ENCODE assay signal across 40 cellular contexts in the genomic region with DNA sequence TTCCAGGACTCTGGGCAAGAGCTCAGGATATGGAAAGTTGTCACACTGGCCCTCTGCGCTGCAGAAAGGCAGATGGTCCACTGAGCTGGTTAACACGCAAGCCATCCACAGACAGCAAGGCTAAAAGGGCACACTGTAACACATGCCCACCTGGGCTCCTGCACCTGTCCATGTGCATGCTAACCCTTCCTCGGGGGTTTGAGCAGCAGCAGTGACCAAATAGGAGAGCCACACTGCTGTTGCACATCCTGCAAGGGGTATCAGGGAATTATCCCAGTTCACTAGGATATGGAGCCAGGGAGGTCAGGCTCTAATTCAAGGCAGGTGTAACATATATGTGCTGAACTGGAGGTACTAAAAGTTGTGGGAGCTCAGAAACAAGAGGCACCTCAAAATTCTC.
"Had no signal": no experiment of that assay in that cellular context is flagged by ENCODE, and none has a peak within 500 bp of the region (broad histone marks: within the 10 kb centered on the region; RNA-seq: fewer than 3 reads in every experiment).

No MANE protein-coding gene starts in this region.

- DNase-seq: activated effector memory CD4-positive, alpha-beta T cell treated with anti-CD3 and anti-CD28 coated beads, Interleukin-2, amount 50 U/mL, for 16 hours; activated effector memory CD4-positive, alpha-beta T cell treated with Interleukin-2 at 50 U/mL for 16 hours; activated gamma-delta T cell; activated gamma-delta T cell treated with Interleukin-2 at 50 U/mL for 16 hours; activated naive CD4-positive, alpha-beta T cell; activated naive CD4-positive, alpha-beta T cell treated with anti-CD3 and anti-CD28 coated beads for 36 hours; activated naive CD4-positive, alpha-beta T cell treated with anti-CD3 and anti-CD28 coated beads, Interleukin-2, amount 10 ng/mL, durations not matched to agents 7 days and 5 days; activated naive CD4-positive, alpha-beta T cell treated with anti-CD3 and anti-CD28 coated beads, Interleukin-2, amount 50 U/mL, for 16 hours; activated naive CD4-positive, alpha-beta T cell treated with Interleukin-2 at 50 U/mL for 16 hours; activated naive CD8-positive, alpha-beta T cell treated with anti-CD3 and anti-CD28 coated beads for 36 hours; activated naive CD8-positive, alpha-beta T cell treated with anti-CD3 and anti-CD28 coated beads, Interleukin-2, amount 10 ng/mL, durations not matched to agents 7 days and 5 days; activated naive CD8-positive, alpha-beta T cell treated with anti-CD3 and anti-CD28 coated beads, Interleukin-2, amount 50 U/mL, for 24 hours; activated T-cell treated with anti-CD3 and anti-CD28 coated beads for 4 hours; activated T-cell treated with anti-CD3 and anti-CD28 coated beads, Interleukin-2, amount 50 U/mL, for 1 hour; activated T-cell treated with anti-CD3 and anti-CD28 coated beads, Interleukin-2, amount 50 U/mL, for 24 hours; activated T-cell treated with anti-CD3 and anti-CD28 coated beads, Interleukin-2, amount 50 U/mL, for 4 hours; activated T-cell treated with anti-CD3 and anti-CD28 coated beads, Interleukin-2, amount 50 U/mL, for 48 hours; activated T-cell treated with anti-CD3 and anti-CD28 coated beads, Interleukin-2, amount 50 U/mL, for 72 hours; adrenal gland; amniotic stem cell; amygdala; anterior cingulate cortex; aorta; body of pancreas; brain microvascular endothelial cell; caudate nucleus; central memory CD4-positive, alpha-beta T cell; cerebellar nuclear complex had no signal

- H3K4me3 Mint-ChIP-seq: activated naive CD4-positive, alpha-beta T cell treated with anti-CD3 and anti-CD28 coated beads for 36 hours; activated naive CD4-positive, alpha-beta T cell treated with anti-CD3 and anti-CD28 coated beads, Interleukin-2, amount 10 ng/mL, durations not matched to agents 7 days and 5 days; activated naive CD4-positive, alpha-beta T cell treated with anti-CD3 and anti-CD28 coated beads, Interleukin-2, amount 50 U/mL, for 24 hours; activated naive CD8-positive, alpha-beta T cell; activated naive CD8-positive, alpha-beta T cell treated with anti-CD3 and anti-CD28 coated beads for 36 hours; activated naive CD8-positive, alpha-beta T cell treated with anti-CD3 and anti-CD28 coated beads, Interleukin-2, amount 10 ng/mL, durations not matched to agents 7 days and 5 days; activated naive CD8-positive, alpha-beta T cell treated with anti-CD3 and anti-CD28 coated beads, Interleukin-2, amount 50 U/mL, for 24 hours; activated T-cell treated with anti-CD3 and anti-CD28 coated beads, Interleukin-2, amount 50 U/mL, for 24 hours; activated T-cell treated with anti-CD3 and anti-CD28 coated beads, Interleukin-2, amount 50 U/mL, for 4 hours; activated T-cell treated with anti-CD3 and anti-CD28 coated beads, Interleukin-2, amount 50 U/mL, for 72 hours; activated T-helper 1 cell treated with anti-CD3 and anti-CD28 coated beads, Interleukin-12 subunit alpha, Interleukin-12 subunit beta, Interleukin-2, Interleukin-4 antibody, amounts not matched to agents 30 ng/mL and 10 ng/mL and 1 ng/mL, durations not matched to agents 14 hours and 24 hours and 36 hours; activated T-helper 17 cell treated with anti-CD3 and anti-CD28 coated beads, Interleukin-2, amount 50 U/mL, for 72 hours; brain; central memory CD8-positive, alpha-beta T cell had no signal

- H3K9me3 Mint-ChIP-seq: activated naive CD4-positive, alpha-beta T cell treated with anti-CD3 and anti-CD28 coated beads, Interleukin-2, amount 10 ng/mL, durations not matched to agents 7 days and 5 days; activated naive CD4-positive, alpha-beta T cell treated with anti-CD3 and anti-CD28 coated beads, Interleukin-2, amount 50 U/mL, for 24 hours; activated naive CD8-positive, alpha-beta T cell treated with anti-CD3 and anti-CD28 coated beads for 36 hours; activated naive CD8-positive, alpha-beta T cell treated with anti-CD3 and anti-CD28 coated beads, Interleukin-2, amount 50 U/mL, for 24 hours; activated T-helper 1 cell treated with anti-CD3 and anti-CD28 coated beads, Interleukin-12 subunit alpha, Interleukin-12 subunit beta, Interleukin-2, Interleukin-4 antibody, amounts not matched to agents 30 ng/mL and 10 ng/mL and 1 ng/mL, durations not matched to agents 14 hours and 24 hours and 36 hours; activated T-helper 17 cell treated with anti-CD3 and anti-CD28 coated beads, Interleukin-2, amount 50 U/mL, for 72 hours; activated T-helper 2 cell treated with anti-CD3 and anti-CD28 coated beads, Interferon-gamma antibody, Interleukin-2, Interleukin-4, amounts not matched to agents 10 μg/mL and 5 μg/mL and 100 μg/mL, durations not matched to agents 14 hours and 24 hours and 36 hours had no signal

- H3K4me1 ChIP-seq: adrenal gland, ascending aorta, body of pancreas, breast epithelium had no signal

- FAIRE-seq: bronchial epithelial cell had no signal

- H3K9me3 ChIP-seq: adrenal gland, ascending aorta, body of pancreas, breast epithelium had no signal

- H3K4me3 ChIP-seq: adrenal gland, ascending aorta, body of pancreas, breast epithelium, cardiac muscle cell had no signal

- ATAC-seq: activated naive CD4-positive, alpha-beta T cell treated with anti-CD3 and anti-CD28 coated beads, Interleukin-2, amount 50 U/mL, for 72 hours; activated naive CD8-positive, alpha-beta T cell treated with anti-CD3 and anti-CD28 coated beads, Interleukin-2, amount 50 U/mL, for 24 hours; activated T-cell treated with anti-CD3 and anti-CD28 coated beads, Interleukin-2, amount 50 U/mL, for 4 hours; activated T-cell treated with anti-CD3 and anti-CD28 coated beads, Interleukin-2, amount 50 U/mL, for 72 hours; activated T-helper 17 cell treated with anti-CD3 and anti-CD28 coated beads, Interleukin-2, amount 50 U/mL, for 72 hours; body of pancreas had no signal

- H3K36me3 Mint-ChIP-seq: activated naive CD4-positive, alpha-beta T cell treated with anti-CD3 and anti-CD28 coated beads, Interleukin-2, amount 10 ng/mL, durations not matched to agents 7 days and 5 days; activated naive CD4-positive, alpha-beta T cell treated with anti-CD3 and anti-CD28 coated beads, Interleukin-2, amount 50 U/mL, for 24 hours; activated naive CD4-positive, alpha-beta T cell treated with anti-CD3 and anti-CD28 coated beads, Interleukin-2, amount 50 U/mL, for 72 hours; activated naive CD8-positive, alpha-beta T cell; activated naive CD8-positive, alpha-beta T cell treated with anti-CD3 and anti-CD28 coated beads for 36 hours; activated naive CD8-positive, alpha-beta T cell treated with anti-CD3 and anti-CD28 coated beads, Interleukin-2, amount 10 ng/mL, durations not matched to agents 7 days and 5 days; brain had no signal

- H3K36me3 ChIP-seq: adrenal gland, ascending aorta, brain microvascular endothelial cell, breast epithelium, cardiac muscle cell had no signal

- H3K27me3 Mint-ChIP-seq: activated naive CD4-positive, alpha-beta T cell treated with anti-CD3 and anti-CD28 coated beads, Interleukin-2, amount 10 ng/mL, durations not matched to agents 7 days and 5 days; activated naive CD8-positive, alpha-beta T cell treated with anti-CD3 and anti-CD28 coated beads for 36 hours; activated naive CD8-positive, alpha-beta T cell treated with anti-CD3 and anti-CD28 coated beads, Interleukin-2, amount 10 ng/mL, durations not matched to agents 7 days and 5 days; activated naive CD8-positive, alpha-beta T cell treated with anti-CD3 and anti-CD28 coated beads, Interleukin-2, amount 50 U/mL, for 24 hours had no signal

- H3K27ac Mint-ChIP-seq: activated naive CD4-positive, alpha-beta T cell treated with anti-CD3 and anti-CD28 coated beads for 36 hours; activated naive CD4-positive, alpha-beta T cell treated with anti-CD3 and anti-CD28 coated beads, Interleukin-2, amount 10 ng/mL, durations not matched to agents 7 days and 5 days; activated naive CD4-positive, alpha-beta T cell treated with anti-CD3 and anti-CD28 coated beads, Interleukin-2, amount 50 U/mL, for 24 hours; activated naive CD4-positive, alpha-beta T cell treated with anti-CD3 and anti-CD28 coated beads, Interleukin-2, amount 50 U/mL, for 72 hours; activated naive CD8-positive, alpha-beta T cell; activated naive CD8-positive, alpha-beta T cell treated with anti-CD3 and anti-CD28 coated beads for 36 hours; activated naive CD8-positive, alpha-beta T cell treated with anti-CD3 and anti-CD28 coated beads, Interleukin-2, amount 10 ng/mL, durations not matched to agents 7 days and 5 days; activated naive CD8-positive, alpha-beta T cell treated with anti-CD3 and anti-CD28 coated beads, Interleukin-2, amount 50 U/mL, for 24 hours; activated T-cell treated with anti-CD3 and anti-CD28 coated beads, Interleukin-2, amount 50 U/mL, for 24 hours; activated T-cell treated with anti-CD3 and anti-CD28 coated beads, Interleukin-2, amount 50 U/mL, for 72 hours; activated T-helper 1 cell treated with anti-CD3 and anti-CD28 coated beads, Interleukin-12 subunit alpha, Interleukin-12 subunit beta, Interleukin-2, Interleukin-4 antibody, amounts not matched to agents 30 ng/mL and 10 ng/mL and 1 ng/mL, durations not matched to agents 14 hours and 24 hours and 36 hours; activated T-helper 17 cell treated with anti-CD3 and anti-CD28 coated beads, Interleukin-2, amount 50 U/mL, for 72 hours; activated T-helper 2 cell treated with anti-CD3 and anti-CD28 coated beads, Interferon-gamma antibody, Interleukin-2, Interleukin-4, amounts not matched to agents 10 μg/mL and 5 μg/mL and 100 μg/mL, durations not matched to agents 14 hours and 24 hours and 36 hours; brain had no signal

- H3K4me1 Mint-ChIP-seq: activated naive CD4-positive, alpha-beta T cell treated with anti-CD3 and anti-CD28 coated beads, Interleukin-2, amount 10 ng/mL, durations not matched to agents 7 days and 5 days; activated naive CD4-positive, alpha-beta T cell treated with anti-CD3 and anti-CD28 coated beads, Interleukin-2, amount 50 U/mL, for 24 hours; activated naive CD8-positive, alpha-beta T cell treated with anti-CD3 and anti-CD28 coated beads for 36 hours; activated naive CD8-positive, alpha-beta T cell treated with anti-CD3 and anti-CD28 coated beads, Interleukin-2, amount 10 ng/mL, durations not matched to agents 7 days and 5 days; activated naive CD8-positive, alpha-beta T cell treated with anti-CD3 and anti-CD28 coated beads, Interleukin-2, amount 50 U/mL, for 24 hours; activated T-helper 17 cell treated with anti-CD3 and anti-CD28 coated beads, Interleukin-2, amount 50 U/mL, for 72 hours; brain; central memory CD8-positive, alpha-beta T cell had no signal

- H3K27me3 ChIP-seq: adrenal gland, ascending aorta, body of pancreas, brain microvascular endothelial cell, breast epithelium, cardiac muscle cell had no signal

- H3K27ac ChIP-seq: adrenal gland, ascending aorta, body of pancreas, brain microvascular endothelial cell, breast epithelium, cardiac muscle cell had no signal
